23 cellular contexts compared by ENCODE assay signal in genomic region chrX:153670748-153671588, GRCh38. TPM values are rescaled to one million over a fixed set of nuclear protein-coding genes. Genes with fewer than 3 reads are reported as not detected.
"Had no signal": no experiment of that assay in that cellular context is flagged by ENCODE, and none has a peak within 500 bp of the region (broad histone marks: within the 10 kb centered on the region; RNA-seq: fewer than 3 reads in every experiment).

No MANE protein-coding gene starts in this region.

- H3K36me3 Mint-ChIP-seq: activated CD8-positive, alpha-beta memory T cell treated with anti-CD3 and anti-CD28 coated beads, Interleukin-2, amount 10 ng/mL, durations not matched to agents 7 days and 5 days; activated naive CD8-positive, alpha-beta T cell; brain had no signal

- H3K4me3 ChIP-seq: PC-9 had no signal

- H2AFZ ChIP-seq: PC-9 had no signal

- ATAC-seq: activated CD8-positive, alpha-beta memory T cell treated with anti-CD3 and anti-CD28 coated beads, Interleukin-2, amount 10 ng/mL, durations not matched to agents 7 days and 5 days; T-helper 17 cell had no signal

- H3K4me3 Mint-ChIP-seq: activated B cell treated with CpG ODN at 0.5 μM for 24 hours; activated CD4-positive, alpha-beta T cell treated with anti-CD3 and anti-CD28 coated beads, Interleukin-2, amount 10 ng/mL, durations not matched to agents 24 days and 14 days; activated CD8-positive, alpha-beta memory T cell treated with anti-CD3 and anti-CD28 coated beads, Interleukin-2, amount 10 ng/mL, durations not matched to agents 7 days and 5 days; activated naive CD4-positive, alpha-beta T cell treated with anti-CD3 and anti-CD28 coated beads for 36 hours; activated naive CD8-positive, alpha-beta T cell; activated T-cell treated with anti-CD3 and anti-CD28 coated beads, Interleukin-2, amount 50 U/mL, for 24 hours; activated T-helper 1 cell treated with anti-CD3 and anti-CD28 coated beads, Interleukin-12 subunit alpha, Interleukin-12 subunit beta, Interleukin-2, Interleukin-4 antibody, amounts not matched to agents 30 ng/mL and 10 ng/mL and 1 ng/mL, durations not matched to agents 14 hours and 24 hours and 36 hours; brain; T-helper 17 cell had no signal

- H3K27ac ChIP-seq: KMS-11, PC-9 had no signal

- DNase-seq: activated B cell treated with CpG ODN at 0.5 μM for 24 hours; activated CD4-positive, alpha-beta T cell treated with anti-CD3 and anti-CD28 coated beads for 1 hour; activated CD4-positive, alpha-beta T cell treated with anti-CD3 and anti-CD28 coated beads, Interleukin-2, amount 10 ng/mL, durations not matched to agents 24 days and 14 days; activated CD4-positive, alpha-beta T cell treated with anti-CD3 and anti-CD28 coated beads, Interleukin-2, amount 50 U/mL, for 48 hours; activated CD8-positive, alpha-beta memory T cell treated with anti-CD3 and anti-CD28 coated beads, Interleukin-2, amount 10 ng/mL, durations not matched to agents 7 days and 5 days; activated gamma-delta T cell; activated naive CD4-positive, alpha-beta T cell treated with anti-CD3 and anti-CD28 coated beads for 36 hours; activated T-cell treated with anti-CD3 and anti-CD28 coated beads, Interleukin-2, amount 50 U/mL, for 24 hours; amygdala; MM.1S; NCI-H1105; NCI-H1436; NCI-H1694 treated with DMSO at 0.1 percent for 48 hours; NCI-H2081; NCI-H510A treated with DMSO at 0.1 percent for 48 hours; PC-9; SIG-M5; T-helper 17 cell; T-helper 9 cell had no signal

- H3K27ac Mint-ChIP-seq: activated B cell treated with CpG ODN at 0.5 μM for 24 hours; activated CD4-positive, alpha-beta T cell treated with anti-CD3 and anti-CD28 coated beads, Interleukin-2, amount 10 ng/mL, durations not matched to agents 24 days and 14 days; activated CD8-positive, alpha-beta memory T cell treated with anti-CD3 and anti-CD28 coated beads, Interleukin-2, amount 10 ng/mL, durations not matched to agents 7 days and 5 days; activated naive CD4-positive, alpha-beta T cell treated with anti-CD3 and anti-CD28 coated beads for 36 hours; activated naive CD8-positive, alpha-beta T cell; activated T-cell treated with anti-CD3 and anti-CD28 coated beads, Interleukin-2, amount 50 U/mL, for 24 hours; activated T-helper 1 cell treated with anti-CD3 and anti-CD28 coated beads, Interleukin-12 subunit alpha, Interleukin-12 subunit beta, Interleukin-2, Interleukin-4 antibody, amounts not matched to agents 30 ng/mL and 10 ng/mL and 1 ng/mL, durations not matched to agents 14 hours and 24 hours and 36 hours; T-helper 17 cell had no signal

- H3K9me3 Mint-ChIP-seq: activated B cell treated with CpG ODN at 0.5 μM for 24 hours; activated CD4-positive, alpha-beta T cell treated with anti-CD3 and anti-CD28 coated beads, Interleukin-2, amount 10 ng/mL, durations not matched to agents 24 days and 14 days; activated naive CD4-positive, alpha-beta T cell treated with anti-CD3 and anti-CD28 coated beads for 36 hours; activated T-cell treated with anti-CD3 and anti-CD28 coated beads, Interleukin-2, amount 50 U/mL, for 24 hours; activated T-helper 1 cell treated with anti-CD3 and anti-CD28 coated beads, Interleukin-12 subunit alpha, Interleukin-12 subunit beta, Interleukin-2, Interleukin-4 antibody, amounts not matched to agents 30 ng/mL and 10 ng/mL and 1 ng/mL, durations not matched to agents 14 hours and 24 hours and 36 hours had no signal

- H3K4me2 ChIP-seq: KMS-11, PC-9 had no signal

RNA-seq across cellular contexts. Expression of gene PNCK, which starts 2.6 kb away (rescaled TPM):
- total RNA-seq: activated B cell treated with CpG ODN at 0.5 μM for 24 hours; activated CD8-positive, alpha-beta memory T cell treated with anti-CD3 and anti-CD28 coated beads, Interleukin-2, amount 10 ng/mL, durations not matched to agents 7 days and 5 days; activated T-helper 1 cell treated with anti-CD3 and anti-CD28 coated beads, Interleukin-12 subunit alpha, Interleukin-12 subunit beta, Interleukin-2, Interleukin-4 antibody, amounts not matched to agents 30 ng/mL and 10 ng/mL and 1 ng/mL, durations not matched to agents 14 hours and 24 hours and 36 hours had no signal

RNA-seq across cellular contexts. Expression of gene DUSP9, which starts 24.0 kb away (rescaled TPM):
- total RNA-seq: activated B cell treated with CpG ODN at 0.5 μM for 24 hours, T-helper 17 cell had no signal
